Comparison of ENCODE assay signal across 8 cellular contexts in the genomic region with DNA sequence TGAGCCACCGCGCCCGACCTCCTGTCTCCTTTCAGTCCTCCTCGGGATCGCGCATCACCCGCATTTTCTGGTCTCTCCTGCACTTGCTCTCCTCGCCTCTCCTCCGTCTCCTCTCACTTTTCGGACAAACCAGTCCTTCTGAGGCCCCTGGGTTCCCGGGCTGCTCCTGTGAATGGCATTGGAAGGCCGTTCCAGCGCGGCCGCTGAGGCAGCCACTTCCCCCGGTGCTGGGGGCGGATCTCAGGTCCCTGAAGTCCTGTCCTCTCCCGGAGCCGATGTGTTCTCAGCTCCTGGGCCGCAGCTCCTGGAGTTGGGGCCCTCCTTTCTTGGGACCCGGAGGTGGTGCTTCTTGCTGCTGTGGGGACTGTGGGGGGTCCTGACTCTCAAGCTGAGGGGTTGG. TPM values are rescaled to one million over a fixed set of nuclear protein-coding genes. Genes with fewer than 3 reads are reported as not detected.
DNase-seq lines count a peak whose midpoint lies in the region; ATAC-seq and TF ChIP-seq lines count a peak whose summit lies in the region.

No MANE protein-coding gene starts in this region.

- H3K36me3 ChIP-seq in Caco-2 (ENCODE audit: control insufficient read depth, insufficient read depth, low read length) (no peaks in the 10 kb centered on the region), KMS-11 (ENCODE audit: insufficient read depth) (no peaks in the 10 kb centered on the region), duodenal mucosa (ENCODE audit: control insufficient read depth in 1 of 2, insufficient read depth in 2 of 2, low read length in 2 of 2) (no peaks in the 10 kb centered on the region)

- no TSS peak for BruUV-seq in Caco-2 (replicated peaks; lab: Mats Ljungman, UMichigan)

- POLR2A ChIA-PET in Caco-2 (lab: Charles Lee) = no interaction called here

- peak in 1 of 2 experiments; percentile 42 for DNase-seq in Caco-2
- no peak for DNase-seq in neural crest cell (ENCODE audit: low read depth, low spot score)
- no peak for DNase-seq in HUDEP-2 (lab: John Stamatoyannopoulos, UW; ENCODE audit: unreplicated experiment in 76 of 76)
- DNase-seq in stimulated activated CD8-positive, alpha-beta memory T cell treated with anti-CD3 and anti-CD28 coated beads, Interleukin-4, amount 100 ng/mL, for 48 hours = no peak
- DNase-seq in inferior parietal cortex (ENCODE audit: extremely low spot score) = no peak

- H3K27ac Mint-ChIP-seq in Caco-2 (ENCODE audit: unreplicated experiment) (peak overlapping the region; percentile 51), neural crest cell (ENCODE audit: unreplicated experiment) (no peak overlapping the region)

- H3K4me1 ChIP-seq in Caco-2 = no peaks in the 10 kb centered on the region
- peaks cover 13% of the 10 kb centered on the region for H3K4me1 ChIP-seq in KMS-11 (ENCODE audit: low read depth, poor library complexity, severe bottlenecking)
- peaks cover 6 to 26% of the 10 kb centered on the region in 2 donors for H3K4me1 ChIP-seq in duodenal mucosa (ENCODE audit: control insufficient read depth in 1 of 2, insufficient read depth in 2 of 2, low read length in 2 of 2)

- H3K4me3 Mint-ChIP-seq in Caco-2 (ENCODE audit: unreplicated experiment) (peak overlapping the region; percentile 97), neural crest cell (peak overlapping the region; percentile 82)

- H3K36me3 Mint-ChIP-seq in Caco-2 (ENCODE audit: insufficient read depth, unreplicated experiment) = no peaks in the 10 kb centered on the region
- no peaks in the 10 kb centered on the region for H3K36me3 Mint-ChIP-seq in neural crest cell (ENCODE audit: low read depth)

- H3K4me1 Mint-ChIP-seq in Caco-2 (ENCODE audit: low read depth, unreplicated experiment) (peaks cover 23% of the 10 kb centered on the region), neural crest cell (peaks cover 22% of the 10 kb centered on the region)

- TF ChIP-seq CTCF in Caco-2 (IDR thresholded peaks at IDR 0.05; ENCODE audit: insufficient read depth in 1 of 2, low read depth in 1 of 2, low read length in 1 of 2, severe bottlenecking in 1 of 2, unreplicated experiment in 1 of 2) = no peak
- no peak for TF ChIP-seq CTCF in KMS-11 (conservative IDR thresholded peaks at IDR 0.05; ENCODE audit: low read depth, low read length)
- TF ChIP-seq CTCF in neural crest cell (conservative IDR thresholded peaks at IDR 0.05) = no peak

- ATAC-seq in GM18519 (IDR thresholded peaks at IDR 0.05; ENCODE audit: low FRiP score, unreplicated experiment) = no peak

- intact Hi-C loops in Caco-2 (cut with micrococcal nuclease; ENCODE audit: unreplicated experiment) = loop anchor here (10.0 kb wide), 1 partner anchor 94 kb away; the partner anchor contains the start of gene MICA

- CTCF ChIA-PET in Caco-2 (lab: Charles Lee) = interaction anchor here (0.5 to 0.6 kb wide), 2 partner anchors 96 to 326 kb away, joined by 3 to 4 read pairs; no protein-coding TSS in a partner anchor

- no peaks in the 10 kb centered on the region for H3K9me3 ChIP-seq in Caco-2
- no peaks in the 10 kb centered on the region for H3K9me3 ChIP-seq in duodenal mucosa (ENCODE audit: control insufficient read depth in 1 of 2, low read length in 2 of 2)

- peaks cover 66% of the 10 kb centered on the region for H3K79me2 ChIP-seq in KMS-11 (ENCODE audit: insufficient read depth, low read depth)

- no peak overlapping the region for H3K9ac ChIP-seq in KMS-11
- no peak overlapping the region for H3K9ac ChIP-seq in duodenal mucosa (ENCODE audit: low read depth in 1 of 2, low read length in 2 of 2)

- H4K20me1 ChIP-seq in KMS-11 (ENCODE audit: insufficient read depth) = peaks cover 9% of the 10 kb centered on the region

- H3K27ac ChIP-seq in KMS-11 (no peak overlapping the region), duodenal mucosa (ENCODE audit: low read depth, low read length) (no peak overlapping the region)

- no peaks in the 10 kb centered on the region for H3K9me3 Mint-ChIP-seq in Caco-2 (ENCODE audit: unreplicated experiment)
- H3K9me3 Mint-ChIP-seq in neural crest cell = peaks cover 3% of the 10 kb centered on the region

- H3K27me3 Mint-ChIP-seq in Caco-2 (ENCODE audit: insufficient read depth, unreplicated experiment) (peaks cover 6% of the 10 kb centered on the region), neural crest cell (ENCODE audit: low read depth) (peaks cover 98% of the 10 kb centered on the region)

- no peak overlapping the region for H2AFZ ChIP-seq in KMS-11 (ENCODE audit: low read depth)

- peak overlapping the region; percentile 39; the same call in 1 of the 2 replicates for H3K4me2 ChIP-seq in KMS-11

- H3K4me3 ChIP-seq in Caco-2 (ENCODE audit: low read depth, low read length) (peak overlapping the region; percentile 26), KMS-11 (IDR thresholded peaks at IDR 0.05; ENCODE audit: insufficient read depth, low read depth, low read length) (no peak overlapping the region), duodenal mucosa (ENCODE audit: low read depth in 1 of 2, low read length in 2 of 2) (peak overlapping the region; percentile 29 to 81)

- H3K27me3 ChIP-seq in Caco-2 (replicated peaks; ENCODE audit: control insufficient read depth, insufficient read depth, low read length) = no peaks in the 10 kb centered on the region
- H3K27me3 ChIP-seq in KMS-11 (ENCODE audit: insufficient read depth, low read depth) = no peaks in the 10 kb centered on the region
- H3K27me3 ChIP-seq in duodenal mucosa (ENCODE audit: control insufficient read depth in 1 of 2, insufficient read depth in 2 of 2, low read length in 2 of 2) = no peaks in the 10 kb centered on the region

RNA-seq across cellular contexts. Expression of gene MICB, which starts 0.8 kb away (rescaled TPM):
- total RNA-seq in Caco-2 (2022) (6.4 and 7.5 TPM in 2 replicates), neural crest cell (0.61 TPM in 1 of 2 replicates, not detected in the other)

RNA-seq across cellular contexts. Expression of gene MCCD1, which starts 30.0 kb away (rescaled TPM):
- total RNA-seq in Caco-2 (2022) (not detected in 2 replicates), neural crest cell (not detected in 2 replicates)

RNA-seq across cellular contexts. Expression of gene DDX39B, which starts 43.1 kb away (rescaled TPM):
- total RNA-seq in Caco-2 (2022) = 416 and 423 TPM in 2 replicates
- total RNA-seq in neural crest cell = 836 and 881 TPM in 2 replicates

RNA-seq across cellular contexts. Expression of gene ATP6V1G2, which starts 47.7 kb away (rescaled TPM):
- total RNA-seq in Caco-2 (2022) (0.26 and 0.43 TPM in 2 replicates), neural crest cell (3.3 and 5.1 TPM in 2 replicates)

RNA-seq across cellular contexts. Expression of gene NFKBIL1, which starts 48.7 kb away (rescaled TPM):
- total RNA-seq in Caco-2 (2022) (14.7 and 17.4 TPM in 2 replicates), neural crest cell (25.7 and 28.6 TPM in 2 replicates)
